Comparison of ENCODE assay signal across 12 cellular contexts in genomic region chr3:37053337-37053736, GRCh38.
A peak's percentile ranks its signal among the peaks of the same experiment; 100 is the strongest.
DNase-seq lines count a peak whose midpoint lies in the region; ATAC-seq and TF ChIP-seq lines count a peak whose summit lies in the region.
"Had no signal": no experiment of that assay in that cellular context is flagged by ENCODE, and none has a peak within 500 bp of the region (broad histone marks: within the 10 kb centered on the region; RNA-seq: fewer than 3 reads in every experiment).

No MANE protein-coding gene starts in this region.

- H3K36me3 Mint-ChIP-seq in CD4-positive, alpha-beta T cell (ENCODE audit: low read depth): peaks cover 93% of the 10 kb centered on the region

- intact Hi-C loops in CD4-positive, alpha-beta T cell (cut with DNase I, micrococcal nuclease): no loop called here
- intact Hi-C loops in Panc1 (cut with micrococcal nuclease; ENCODE audit: unreplicated experiment) (no loop called here), head of caudate nucleus (cut with DNase I) (no loop called here), gastrocnemius medialis (cut with DNase I; ENCODE audit: low total_unique reads) (no loop called here)

- no peaks in the 10 kb centered on the region for H3K27me3 ChIP-seq in CD4-positive, alpha-beta T cell (ENCODE audit: control insufficient read depth, insufficient read depth, low read length)
- H3K27me3 ChIP-seq in Panc1 (ENCODE audit: control insufficient read depth, insufficient read depth, low read length) (no peaks in the 10 kb centered on the region), gastrocnemius medialis (no peaks in the 10 kb centered on the region), WERI-Rb-1 (ENCODE audit: insufficient read depth, low read depth, severe bottlenecking) (no peaks in the 10 kb centered on the region)
- H3K27me3 ChIP-seq: BLaER1, foreskin keratinocyte had no signal

- POLR2A ChIA-PET in CD4-positive, alpha-beta T cell (lab: Charles Lee): no interaction called here
- POLR2A ChIA-PET in Panc1 (lab: Charles Lee): no interaction called here

- no peak for DNase-seq in CD4-positive, alpha-beta T cell
- DNase-seq in Panc1 (ENCODE audit: low read depth, low spot score) (no peak), head of caudate nucleus (peak in 35 of 42 donors; percentile 8 to 72 (median 39)), gastrocnemius medialis (no peak), MV-4-11 (lab: John Stamatoyannopoulos, UW) (no peak), WERI-Rb-1 (no peak), SKM-1 treated with dmso at 0.1 percent for 144 hours (lab: John Stamatoyannopoulos, UW; ENCODE audit: unreplicated experiment) (no peak)
- DNase-seq: activated CD8-positive, alpha-beta memory T cell treated with anti-CD3 and anti-CD28 coated beads, Interleukin-2, amount 10 ng/mL, durations not matched to agents 7 days and 5 days; foreskin keratinocyte; H7 had no signal

- peaks cover 22% of the 10 kb centered on the region for H3K36me3 ChIP-seq in Panc1 (ENCODE audit: control insufficient read depth, insufficient read depth, low read length)
- peaks cover 0 to 62% of the 10 kb centered on the region in 2 donors for H3K36me3 ChIP-seq in gastrocnemius medialis
- peaks cover 70% of the 10 kb centered on the region for H3K36me3 ChIP-seq in WERI-Rb-1

- H3K4me1 ChIP-seq in Panc1 (ENCODE audit: control insufficient read depth, insufficient read depth, low read length) (0 out of 2 replicates have a peak, but pooled peaks cover 4% of the 10 kb centered on the region), gastrocnemius medialis (peaks cover 35 to 49% of the 10 kb centered on the region in 2 donors)
- H3K4me1 ChIP-seq: foreskin keratinocyte had no signal

- no peak for ATAC-seq in CD4-positive, alpha-beta T cell (ENCODE audit: poor library complexity)
- ATAC-seq in Panc1: no peak
- no peak for ATAC-seq in gastrocnemius medialis
- ATAC-seq in HG03565 (IDR thresholded peaks at IDR 0.05; ENCODE audit: unreplicated experiment): no peak
- ATAC-seq: activated CD8-positive, alpha-beta memory T cell treated with anti-CD3 and anti-CD28 coated beads, Interleukin-2, amount 10 ng/mL, durations not matched to agents 7 days and 5 days; foreskin keratinocyte had no signal

- H3K27me3 Mint-ChIP-seq in CD4-positive, alpha-beta T cell: no peaks in the 10 kb centered on the region
- H3K27me3 Mint-ChIP-seq: activated CD8-positive, alpha-beta memory T cell treated with anti-CD3 and anti-CD28 coated beads, Interleukin-2, amount 10 ng/mL, durations not matched to agents 7 days and 5 days had no signal

- no peak overlapping the region for H3K27ac ChIP-seq in CD4-positive, alpha-beta T cell (ENCODE audit: low read depth, low read length)
- H3K27ac ChIP-seq in Panc1 (ENCODE audit: low read length): no peak overlapping the region
- H3K27ac ChIP-seq in gastrocnemius medialis: peak overlapping the region; percentile 86 to 90 (median 89)
- H3K27ac ChIP-seq in WERI-Rb-1: no peak overlapping the region
- H3K27ac ChIP-seq: BLaER1, foreskin keratinocyte had no signal

- TSS peak; percentile 84 for BruUV-seq in Panc1 (replicated peaks; lab: Mats Ljungman, UMichigan)

- in situ Hi-C loops in Panc1 (cut with HindIII; ENCODE audit: low pct_unique_long_range_greater_than_20kb, low sequenced_read_pairs): no loop called here
- in situ Hi-C loops in gastrocnemius medialis (cut with MboI; ENCODE audit: low sequenced_read_pairs in 4 of 4): no loop called here

- H3K4me3 ChIP-seq in Panc1 (ENCODE audit: low read depth in 2 of 2, low read length in 2 of 2) (no peak overlapping the region), gastrocnemius medialis (no peak overlapping the region), WERI-Rb-1 (ENCODE audit: low read depth, low read length) (no peak overlapping the region)
- H3K4me3 ChIP-seq: BLaER1 had no signal

- no peaks in the 10 kb centered on the region for H3K9me3 Mint-ChIP-seq in CD4-positive, alpha-beta T cell

- H3K27ac Mint-ChIP-seq in CD4-positive, alpha-beta T cell: peak overlapping the region; percentile 56
- H3K27ac Mint-ChIP-seq: activated CD8-positive, alpha-beta memory T cell treated with anti-CD3 and anti-CD28 coated beads, Interleukin-2, amount 10 ng/mL, durations not matched to agents 7 days and 5 days had no signal

- no peak overlapping the region for H3K4me3 Mint-ChIP-seq in CD4-positive, alpha-beta T cell
- H3K4me3 Mint-ChIP-seq: activated CD8-positive, alpha-beta memory T cell treated with anti-CD3 and anti-CD28 coated beads, Interleukin-2, amount 10 ng/mL, durations not matched to agents 7 days and 5 days had no signal

- CTCF ChIA-PET in CD4-positive, alpha-beta T cell (lab: Charles Lee): no interaction called here
- CTCF ChIA-PET in Panc1 (lab: Charles Lee): no interaction called here

- H3K9me3 ChIP-seq in CD4-positive, alpha-beta T cell (ENCODE audit: control insufficient read depth, low read length): no peaks in the 10 kb centered on the region
- H3K9me3 ChIP-seq in Panc1 (ENCODE audit: control insufficient read depth, insufficient read depth, low read depth, low read length) (no peaks in the 10 kb centered on the region), gastrocnemius medialis (no peaks in the 10 kb centered on the region), WERI-Rb-1 (ENCODE audit: severe bottlenecking) (no peaks in the 10 kb centered on the region)
- H3K9me3 ChIP-seq: BLaER1 had no signal

- TF ChIP-seq CTCF in CD4-positive, alpha-beta T cell (IDR thresholded peaks at IDR 0.05): no peak
- TF ChIP-seq CTCF in Panc1 (IDR thresholded peaks at IDR 0.05) (no peak), gastrocnemius medialis (IDR thresholded peaks at IDR 0.05 in 4 of 5, conservative IDR thresholded peaks at IDR 0.05 in 1 of 5) (no peak), WERI-Rb-1 (IDR thresholded peaks at IDR 0.05; ENCODE audit: low read depth, low read length) (no peak)

- TF ChIP-seq POLR2A in gastrocnemius medialis (IDR thresholded peaks at IDR 0.05): no peak

- H3K4me1 Mint-ChIP-seq in CD4-positive, alpha-beta T cell (ENCODE audit: low read depth): no peaks in the 10 kb centered on the region

Comparison
In these comparisons a context has a peak if more than half of its experiments do, and no peak if none do; other contexts are left out.
1. DNase-seq: peak in head of caudate nucleus (35 of 42); none in CD4-positive, alpha-beta T cell (0 of 10), Panc1 (single experiment), gastrocnemius medialis (0 of 2), MV-4-11 (single experiment), WERI-Rb-1 (single experiment) and SKM-1 treated with dmso at 0.1 percent for 144 hours (single experiment).
2. H3K27ac ChIP-seq: peak in gastrocnemius medialis (4 of 4); none in CD4-positive, alpha-beta T cell (single experiment), Panc1 (single experiment) and WERI-Rb-1 (single experiment).